Comparison of ENCODE assay signal across 16 cellular contexts in genomic region chr3:14147617-14148016, GRCh38. TPM values are rescaled to one million over a fixed set of nuclear protein-coding genes. Genes with fewer than 3 reads are reported as not detected.
DNase-seq lines count a peak whose midpoint lies in the region; ATAC-seq and TF ChIP-seq lines count a peak whose summit lies in the region.
"Had no signal": no experiment of that assay in that cellular context is flagged by ENCODE, and none has a peak within 500 bp of the region (broad histone marks: within the 10 kb centered on the region; RNA-seq: fewer than 3 reads in every experiment).

No MANE protein-coding gene starts in this region.

- TF ChIP-seq POLR2A in erythroblast (IDR thresholded peaks at IDR 0.05; ENCODE audit: low read length): no peak
- TF ChIP-seq POLR2A in body of pancreas (IDR thresholded peaks at IDR 0.05): no peak

- TF ChIP-seq CTCF in dorsolateral prefrontal cortex (IDR thresholded peaks at IDR 0.05 in 54 of 56, conservative IDR thresholded peaks at IDR 0.05 in 2 of 56; ENCODE audit: low read depth in 1 of 56, partially characterized antibody in 56 of 56) (no peak), osteoblast (IDR thresholded peaks at IDR 0.05; ENCODE audit: extremely low read depth, low read depth, low read length) (no peak), body of pancreas (IDR thresholded peaks at IDR 0.05) (no peak)

- 89 to 90% methylated on average over 12 of the region's 12 CpGs for WGBS in body of pancreas, 2 donors

- peaks cover 24 to 48% (median 34%) of the 10 kb centered on the region in 4 donors for H3K4me1 Mint-ChIP-seq in CD4-positive, alpha-beta memory T cell

- intact Hi-C loops in CD4-positive, alpha-beta memory T cell (cut with micrococcal nuclease): no loop called here
- intact Hi-C loops in dorsolateral prefrontal cortex (cut with DNase I) (no loop called here), body of pancreas (cut with DNase I) (no loop called here)

- H3K4me1 ChIP-seq in CD4-positive, alpha-beta memory T cell (ENCODE audit: insufficient read depth, low read length): peaks cover 36% of the 10 kb centered on the region
- H3K4me1 ChIP-seq in HUES6 (ENCODE audit: control insufficient read depth, insufficient read depth, low read length) (peaks cover 41% of the 10 kb centered on the region), osteoblast (ENCODE audit: insufficient read depth, low read length) (peaks cover 31% of the 10 kb centered on the region), body of pancreas (peaks cover 22% of the 10 kb centered on the region)

- CTCF ChIA-PET in CD4-positive, alpha-beta memory T cell (lab: Charles Lee; ENCODE audit: partially characterized antibody): interaction anchor here (3.8 to 5.8 kb wide), 2 partner anchors 23 to 28 kb away, joined by 18 to 41 read pairs; partner anchors contain the start of genes CHCHD4 and TMEM43

- H3K27ac ChIP-seq in CD4-positive, alpha-beta memory T cell (ENCODE audit: low read depth, low read length): no peak overlapping the region
- H3K27ac ChIP-seq in HUES6 (ENCODE audit: low read depth, low read length): no peak overlapping the region
- peak overlapping the region in 52 of 59 donors; percentile 16 to 94 (median 72) for H3K27ac ChIP-seq in dorsolateral prefrontal cortex
- H3K27ac ChIP-seq in osteoblast (ENCODE audit: low read depth, low read length): no peak overlapping the region
- H3K27ac ChIP-seq in body of pancreas: no peak overlapping the region

- no peak overlapping the region for H3K4me2 ChIP-seq in osteoblast (ENCODE audit: insufficient read depth, low read length)

- no peaks in the 10 kb centered on the region for H3K79me2 ChIP-seq in osteoblast (ENCODE audit: insufficient read depth, low read length)

- no peaks in the 10 kb centered on the region for H3K27me3 ChIP-seq in CD4-positive, alpha-beta memory T cell (ENCODE audit: insufficient read depth, low read length)
- H3K27me3 ChIP-seq in HUES6 (ENCODE audit: control insufficient read depth, insufficient read depth, low read length) (no peaks in the 10 kb centered on the region), dorsolateral prefrontal cortex (no peaks in the 10 kb centered on the region), osteoblast (ENCODE audit: insufficient read depth, low read length) (no peaks in the 10 kb centered on the region), body of pancreas (no peaks in the 10 kb centered on the region)
- H3K27me3 ChIP-seq: BLaER1 treated with 17β-estradiol and CSF1 and Interleukin-3, amounts not matched to agents 10 nM and 100 nM had no signal

- H3K4me3 ChIP-seq in CD4-positive, alpha-beta memory T cell (ENCODE audit: low read length in 2 of 2): no peak overlapping the region
- H3K4me3 ChIP-seq in HUES6 (ENCODE audit: low read depth, low read length): no peak overlapping the region
- H3K4me3 ChIP-seq in dorsolateral prefrontal cortex: no peak overlapping the region
- no peak overlapping the region for H3K4me3 ChIP-seq in osteoblast (ENCODE audit: insufficient read depth, low read length)
- H3K4me3 ChIP-seq in body of pancreas: no peak overlapping the region
- H3K4me3 ChIP-seq: BLaER1 treated with 17β-estradiol and CSF1 and Interleukin-3, amounts not matched to agents 10 nM and 100 nM had no signal

- ATAC-seq in body of pancreas (no peak), GM18861 (IDR thresholded peaks at IDR 0.05; ENCODE audit: unreplicated experiment) (no peak)

- no peak overlapping the region for H2AFZ ChIP-seq in osteoblast (ENCODE audit: low read length)

- no peaks in the 10 kb centered on the region for H4K20me1 ChIP-seq in osteoblast (ENCODE audit: insufficient read depth, low read length)

- peaks cover 28 to 56% of the 10 kb centered on the region in 2 donors for H3K36me3 Mint-ChIP-seq in CD4-positive, alpha-beta memory T cell

- POLR2A ChIA-PET in CD4-positive, alpha-beta memory T cell (lab: Charles Lee; ENCODE audit: partially characterized antibody): interaction anchor here (18.6 kb wide), 1 partner anchor 19 kb away, joined by 342 read pairs; the partner anchor contains the start of genes CHCHD4 and TMEM43

- peak overlapping the region; percentile 64 to 100 (median 99) for H3K27ac Mint-ChIP-seq in CD4-positive, alpha-beta memory T cell

- no peak overlapping the region for H3K4me3 Mint-ChIP-seq in CD4-positive, alpha-beta memory T cell

- DNase-seq in CD4-positive, alpha-beta memory T cell: no peak
- DNase-seq in dorsolateral prefrontal cortex: no peak
- peak; percentile 46 for DNase-seq in osteoblast (ENCODE audit: insufficient read length, low spot score, missing footprints)
- no peak for DNase-seq in erythroblast (lab: John Stamatoyannopoulos, UW)
- DNase-seq in body of pancreas: no peak
- DNase-seq in dedifferentiated amniotic fluid mesenchymal stem cell (ENCODE audit: extremely low spot score): no peak
- DNase-seq: activated CD4-positive, CD25-positive, alpha-beta regulatory T cell treated with anti-CD3 and anti-CD28 coated beads, Interleukin-2, amount 50 U/mL, for 72 hours; glutamatergic neuron; kidney; NCI-H226; OCI-M1; retina; SW 1271 had no signal

- H3K36me3 ChIP-seq in CD4-positive, alpha-beta memory T cell (ENCODE audit: insufficient read depth, low read length): peaks cover 49% of the 10 kb centered on the region
- H3K36me3 ChIP-seq in HUES6 (ENCODE audit: control insufficient read depth, insufficient read depth, low read length): peaks cover 59% of the 10 kb centered on the region
- H3K36me3 ChIP-seq in osteoblast (ENCODE audit: insufficient read depth, low read length): peaks cover 49% of the 10 kb centered on the region
- H3K36me3 ChIP-seq in body of pancreas (replicated peaks in 1 of 2; ENCODE audit: insufficient read depth in 1 of 2, low read depth in 2 of 2): peaks cover 0 to 14% of the 10 kb centered on the region in 2 donors

- H3K9ac ChIP-seq in HUES6 (ENCODE audit: low read length): peak overlapping the region; percentile 21

- H3K27me3 Mint-ChIP-seq in CD4-positive, alpha-beta memory T cell: no peaks in the 10 kb centered on the region

- H3K9me3 Mint-ChIP-seq in CD4-positive, alpha-beta memory T cell: no peaks in the 10 kb centered on the region

- H3K9me3 ChIP-seq in CD4-positive, alpha-beta memory T cell (ENCODE audit: control insufficient read depth in 1 of 2, low read length in 2 of 2): no peaks in the 10 kb centered on the region
- H3K9me3 ChIP-seq in HUES6 (ENCODE audit: control insufficient read depth, insufficient read depth, low read depth, low read length): no peaks in the 10 kb centered on the region
- H3K9me3 ChIP-seq in osteoblast (ENCODE audit: low read depth, low read length): no peaks in the 10 kb centered on the region
- H3K9me3 ChIP-seq in body of pancreas: no peaks in the 10 kb centered on the region
- H3K9me3 ChIP-seq: BLaER1 treated with 17β-estradiol and CSF1 and Interleukin-3, amounts not matched to agents 10 nM and 100 nM had no signal

RNA-seq across cellular contexts. Expression of gene TMEM43, which starts 22.8 kb away (rescaled TPM):
- 10 to 100 TPM; 69.3 to 69.7 TPM for total RNA-seq in CD4-positive, alpha-beta memory T cell
- polyA plus RNA-seq in CD4-positive, alpha-beta memory T cell: 100 to 1,000 TPM in 1 of 2 donors, 10 to 100 TPM in 1; 83.8 to 143 TPM
- total RNA-seq in dorsolateral prefrontal cortex: 10 to 100 TPM; 23.1 to 38.3 (median 30.4) TPM
- 138 and 145 TPM in 2 replicates for total RNA-seq in osteoblast
- 10 to 100 TPM; 21.8 to 38.4 TPM for total RNA-seq in body of pancreas

RNA-seq across cellular contexts. Expression of gene CHCHD4, which starts 22.9 kb away (rescaled TPM):
- 1 to 10 TPM; 7.5 to 9.3 TPM for total RNA-seq in CD4-positive, alpha-beta memory T cell
- polyA plus RNA-seq in CD4-positive, alpha-beta memory T cell: 10 to 100 TPM; 17.4 to 17.5 TPM
- total RNA-seq in dorsolateral prefrontal cortex: 10 to 100 TPM in 118 of 120 experiments, 1 to 10 TPM in 2; 8.5 to 24.0 (median 16.1) TPM
- 9.1 and 10.1 TPM in 2 replicates for total RNA-seq in osteoblast
- total RNA-seq in body of pancreas: 1 to 10 TPM; 1.3 to 7.0 TPM

RNA-seq across cellular contexts. Expression of gene XPC, which starts 30.8 kb away (rescaled TPM):
- 100 to 1,000 TPM; 104 to 108 TPM for total RNA-seq in CD4-positive, alpha-beta memory T cell
- polyA plus RNA-seq in CD4-positive, alpha-beta memory T cell: 10 to 100 TPM; 32.9 to 57.5 TPM
- 10 to 100 TPM; 19.9 to 57.4 (median 32.1) TPM for total RNA-seq in dorsolateral prefrontal cortex
- total RNA-seq in osteoblast: 50.1 and 52.1 TPM in 2 replicates
- 10 to 100 TPM; 33.2 to 34.9 TPM for total RNA-seq in body of pancreas

RNA-seq across cellular contexts. Expression of gene LSM3, which starts 31.0 kb away (rescaled TPM):
- 1 to 10 TPM; 7.2 to 8.2 TPM for total RNA-seq in CD4-positive, alpha-beta memory T cell
- polyA plus RNA-seq in CD4-positive, alpha-beta memory T cell: 10 to 100 TPM; 22.1 to 30.7 TPM
- total RNA-seq in dorsolateral prefrontal cortex (10 to 100 TPM in 5 of 120 experiments, 1 to 10 TPM in 115; 4.4 to 10.8 (median 7.8) TPM), osteoblast (5.1 and 5.6 TPM in 2 replicates), body of pancreas (1 to 10 TPM; 5.3 to 6.0 TPM)

Comparison
In these comparisons a context has a peak if more than half of its experiments do, and no peak if none do; other contexts are left out.
1. H3K27ac ChIP-seq: peak in dorsolateral prefrontal cortex (52 of 59); none in CD4-positive, alpha-beta memory T cell (single experiment), HUES6 (single experiment), osteoblast (single experiment) and body of pancreas (0 of 4).